In the genomic region with DNA sequence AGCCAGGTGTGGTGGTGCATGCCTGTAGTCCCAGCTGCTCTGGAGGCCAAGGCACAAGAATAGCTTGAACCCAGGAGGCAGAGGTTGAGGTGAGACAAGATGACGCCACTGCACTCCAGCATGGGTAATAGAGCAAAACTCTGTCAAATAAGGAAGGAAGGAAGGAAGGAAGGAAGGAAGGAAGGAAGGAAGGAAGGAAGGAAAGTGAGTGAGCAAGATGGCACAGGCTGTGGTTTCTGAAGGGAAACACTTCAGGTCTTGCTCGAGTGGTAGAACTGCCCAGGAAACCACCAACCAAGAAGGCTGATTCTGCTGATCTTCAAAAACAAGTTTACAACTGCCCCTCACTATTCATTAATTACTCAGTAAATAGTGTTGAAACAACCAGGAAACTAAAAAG, we compare ENCODE assay signal across 1 cellular context.
TF ChIP-seq lines count a peak whose summit lies in the region.

No MANE protein-coding gene starts in this region.

TF ChIP-seq in GM12878, 131 proteins besides CTCF, POLR2A, EP300 and RAD21 (continued from another document):
- TF ChIP-seq REST (IDR thresholded peaks at IDR 0.05; ENCODE audit: low read depth, low read length) (no peak), EGR1 (IDR thresholded peaks at IDR 0.05; ENCODE audit: borderline replicate concordance in 1 of 2, low read depth in 2 of 2, low read length in 2 of 2) (0 out of 3 replicates have a peak, but pooled peaks of 1 of the 2 experiments have one; percentile 25), IRF5 (IDR thresholded peaks at IDR 0.05; ENCODE audit: borderline replicate concordance) (no peak), ETV6 (conservative IDR thresholded peaks at IDR 0.05 in 1 of 2, IDR thresholded peaks at IDR 0.05 in 1 of 2; ENCODE audit: borderline replicate concordance in 1 of 2, low read depth in 1 of 2) (peak in 1 of 2 experiments; percentile 98; a peak in 2 of 4 replicates)
